Comparison of ENCODE assay signal across 10 cellular contexts in genomic region chr17:20534711-20535550, GRCh38. TPM values are rescaled to one million over a fixed set of nuclear protein-coding genes. Genes with fewer than 3 reads are reported as not detected.
DNase-seq lines count a peak whose midpoint lies in the region; ATAC-seq, FAIRE-seq and TF ChIP-seq lines count a peak whose summit lies in the region.
"Not testable (repeated sequence)": the region's sequence is repeated elsewhere in the genome, so short reads cannot be mapped to it uniquely, and the experiment has no call there.
"Had no signal": no experiment of that assay in that cellular context is flagged by ENCODE, and none has a peak within 500 bp of the region (broad histone marks: within the 10 kb centered on the region; RNA-seq: fewer than 3 reads in every experiment).

No MANE protein-coding gene starts in this region.

- H3K4me2 ChIP-seq in A549; astrocyte (ENCODE audit: low read length): not testable (repeated sequence)

- not testable (repeated sequence) for H4K20me1 ChIP-seq in astrocyte (ENCODE audit: insufficient read depth, low read length)

- TF ChIP-seq RAD21 in A549 (conservative IDR thresholded peaks at IDR 0.05 in 1 of 2, IDR thresholded peaks at IDR 0.05 in 1 of 2), result not testable (repeated sequence)

- intact Hi-C loops in natural killer cell (cut with micrococcal nuclease), result not testable (repeated sequence)

- H3K27me3 ChIP-seq in SJCRH30; astrocyte (ENCODE audit: insufficient read depth, low read length): not testable (repeated sequence)

- POLR2A ChIA-PET in A549 (lab: Yijun Ruan, JAX), result not testable (repeated sequence)

- in situ Hi-C loops in G401 (cut with HindIII; ENCODE audit: low sequenced_read_pairs), result not testable (repeated sequence)

- not testable (repeated sequence) for H3K79me2 ChIP-seq in astrocyte (ENCODE audit: insufficient read depth, low read length)

- not testable (repeated sequence) for H3K36me3 ChIP-seq in SJCRH30; astrocyte (ENCODE audit: insufficient read depth, low read length)

- FAIRE-seq in A549 (lab: Jason Lieb, UNC) (peak; percentile 89), astrocyte (lab: Jason Lieb, UNC) (peak; percentile 13)

- H3K9me3 ChIP-seq in A549; SJCRH30 (replicated peaks); astrocyte (ENCODE audit: insufficient read depth, low read depth, low read length): not testable (repeated sequence)

- H3K4me3 Mint-ChIP-seq in astrocyte (ENCODE audit: unreplicated experiment), result not testable (repeated sequence)
- H3K4me3 Mint-ChIP-seq in natural killer cell, result peak overlapping the region; percentile 72

- not testable (repeated sequence) for H3K4me1 Mint-ChIP-seq in astrocyte (ENCODE audit: low read depth, unreplicated experiment)
- H3K4me1 Mint-ChIP-seq in natural killer cell, result peaks cover 23 to 26% of the 10 kb centered on the region in 2 donors

- H3K36me3 Mint-ChIP-seq in astrocyte (ENCODE audit: low read depth, unreplicated experiment); natural killer cell: not testable (repeated sequence)

- 60% methylated on average over 8 of the region's 8 CpGs for WGBS in A549 (ENCODE audit: missing lambda C conversion rate)

- H3K4me1 ChIP-seq in A549 (peaks cover 12% of the 10 kb centered on the region; the same call in 1 of the 3 replicates), SJCRH30 (peaks cover 11% of the 10 kb centered on the region)
- not testable (repeated sequence) for H3K4me1 ChIP-seq in astrocyte (ENCODE audit: insufficient read depth, low read length)

- not testable (repeated sequence) for TF ChIP-seq EP300 in A549 (IDR thresholded peaks at IDR 0.05)

- ATAC-seq in A549, result not testable (repeated sequence)
- ATAC-seq in natural killer cell, result peak in 1 of 3 donors; percentile 22

- not testable (repeated sequence) for H3K9ac ChIP-seq in astrocyte (ENCODE audit: low read length)

- TF ChIP-seq POLR2A in A549 (IDR thresholded peaks at IDR 0.05; ENCODE audit: low read length), result not testable (repeated sequence)

- not testable (repeated sequence) for H3K27ac ChIP-seq in A549; SJCRH30; astrocyte (ENCODE audit: low read depth, low read length)

- H2AFZ ChIP-seq in astrocyte (ENCODE audit: low read depth, low read length), result not testable (repeated sequence)

- TF ChIP-seq CTCF in A549 (IDR thresholded peaks at IDR 0.05); astrocyte (IDR thresholded peaks at IDR 0.05; ENCODE audit: insufficient read depth, low read depth, low read length); natural killer cell (IDR thresholded peaks at IDR 0.05): not testable (repeated sequence)

- H3K27ac Mint-ChIP-seq in astrocyte (ENCODE audit: unreplicated experiment), result not testable (repeated sequence)
- peak overlapping the region; percentile 76 to 80 for H3K27ac Mint-ChIP-seq in natural killer cell

- H3K4me3 ChIP-seq in A549; SJCRH30; astrocyte (ENCODE audit: insufficient read depth, low read depth, low read length): not testable (repeated sequence)

- CTCF ChIA-PET in A549 (lab: Yijun Ruan, JAX), result not testable (repeated sequence)

- not testable (repeated sequence) for DNase-seq in A549 (ENCODE audit: low read depth in 1 of 2, low spot score in 1 of 2); astrocyte (ENCODE audit: low read depth); natural killer cell
- DNase-seq in G401 (ENCODE audit: low spot score) (peak; percentile 35), NAMALWA (ENCODE audit: low spot score) (peak; percentile 16), NCI-H748 (lab: John Stamatoyannopoulos, UW; ENCODE audit: unreplicated experiment) (peak; percentile 93), SJCRH30 (peak; percentile 34 to 76), foreskin melanocyte (peak; percentile 93)

- H3K9me3 Mint-ChIP-seq in astrocyte (ENCODE audit: unreplicated experiment); natural killer cell: not testable (repeated sequence)

- H3K27me3 Mint-ChIP-seq in astrocyte (ENCODE audit: low read depth, unreplicated experiment); natural killer cell (ENCODE audit: low read depth in 2 of 2): not testable (repeated sequence)

RNA-seq across cellular contexts. Expression of gene CDRT15L2, which starts 44.6 kb away (rescaled TPM):
- not detected in 2 replicates for polyA plus RNA-seq in A549 (2011; rRNA removed)
- not detected in 2 replicates for polyA plus RNA-seq in A549 (2012; cell fraction: cytosol; rRNA removed)
- polyA plus RNA-seq in A549 (2012; cell fraction: nucleus; rRNA removed), result not detected in 2 replicates
- not detected in 3 replicates for polyA plus RNA-seq in A549 (2017; fragmentation: RNase III; extraction: RNeasy Plus Mini Kit Qiagen cat#74134 plus additional on column Dnase treatment)
- polyA minus RNA-seq in A549 (2011; rRNA and poly(A)+ RNA removed), result not detected in 2 replicates
- total RNA-seq in G401 (2014; rRNA removed; shearing (Covaris generic)), result not detected in 2 replicates
- not detected in 2 replicates for total RNA-seq in SJCRH30 (2014; rRNA removed; shearing (Covaris generic))
- not detected in 2 replicates for total RNA-seq in astrocyte
- not detected for total RNA-seq in natural killer cell
- total RNA-seq: LHCN-M2 had no signal
- polyA plus RNA-seq: CD14-positive monocyte had no signal
